In genomic region chr4:42655921-42656735, GRCh38 we compare ENCODE assay signal across 8 cellular contexts. TPM values are rescaled to one million over a fixed set of nuclear protein-coding genes. Genes with fewer than 3 reads are reported as not detected.
DNase-seq lines count a peak whose midpoint lies in the region; ATAC-seq, FAIRE-seq and TF ChIP-seq lines count a peak whose summit lies in the region.

No MANE protein-coding gene starts in this region.

- peak overlapping the region; percentile 95 for H3K4me2 ChIP-seq in HepG2 (ENCODE audit: low read depth, low read length)

- peak overlapping the region; percentile 49 for H3K27ac ChIP-seq in HepG2 (ENCODE audit: extremely low read length, insufficient read depth, low read length)

- BruUV-seq in HepG2 (replicated peaks; lab: Mats Ljungman, UMichigan), result no TSS peak

- H3K4me3 ChIP-seq in Jurkat, Clone E6-1 (ENCODE audit: low read length), result peak overlapping the region; percentile 76
- H3K4me3 ChIP-seq in WI38 (ENCODE audit: low read depth, low read length) (peak overlapping the region; percentile 68), HepG2 (replicated peaks in 1 of 3; ENCODE audit: insufficient read depth in 1 of 3, low read depth in 2 of 3, low read length in 3 of 3) (peak overlapping the region; percentile 71 to 83 (median 75))

- TF ChIP-seq CTCF in WI38 (IDR thresholded peaks at IDR 0.05; ENCODE audit: low read depth, low read length) (no peak), chondrocyte (IDR thresholded peaks at IDR 0.05) (no peak), HepG2 (CRISPR knock-in tag; IDR thresholded peaks at IDR 0.05) (no peak)

- no peaks in the 10 kb centered on the region for H4K20me1 ChIP-seq in HepG2 (ENCODE audit: insufficient read depth, low read length)

- H3K4me3 Mint-ChIP-seq in chondrocyte (ENCODE audit: unreplicated experiment), result peak overlapping the region; percentile 82

- no peak for TF ChIP-seq RAD21 in HepG2 (CRISPR knock-in tag; IDR thresholded peaks at IDR 0.05)

- ATAC-seq in GM21423 (IDR thresholded peaks at IDR 0.05; ENCODE audit: unreplicated experiment), result peak; percentile 19
- peak; percentile 59 for ATAC-seq in HepG2

- no peak overlapping the region for H3K27ac Mint-ChIP-seq in chondrocyte (ENCODE audit: unreplicated experiment)

- CTCF ChIA-PET in HepG2 (lab: Yijun Ruan, JAX; ENCODE audit: low intra/inter-chr PET ratio, low total read pairs), result no interaction called here

- DNase-seq in D341Med (ENCODE audit: low spot score), result peak; percentile 66
- no peak for DNase-seq in Jurkat, Clone E6-1 (ENCODE audit: low read depth, low spot score)
- peak; percentile 75 for DNase-seq in chondrocyte (ENCODE audit: low spot score)
- peak; percentile 1 for DNase-seq in HepG2 (ENCODE audit: low spot score)
- peak; percentile 29 to 30 for DNase-seq in stimulated activated CD4-positive, alpha-beta T cell treated with anti-CD3 and anti-CD28 coated beads, Interleukin-4, amount 100 ng/mL, for 48 hours (ENCODE audit: low read depth in 2 of 2)
- no peak for DNase-seq in DMS114 treated with DMSO at 0.1 percent for 48 hours (lab: John Stamatoyannopoulos, UW; ENCODE audit: unreplicated experiment)

- no peak for TF ChIP-seq EP300 in HepG2 (IDR thresholded peaks at IDR 0.05; ENCODE audit: low read depth in 2 of 2, low read length in 2 of 2)
- no peak for TF ChIP-seq EP300 in HepG2 (CRISPR knock-in tag; IDR thresholded peaks at IDR 0.05; ENCODE audit: borderline replicate concordance)

- under 1% methylated on average over 34 of the region's 45 CpGs for WGBS in HepG2 (ENCODE audit: low lambda C conversion rate)

- peaks cover 2% of the 10 kb centered on the region for H3K36me3 Mint-ChIP-seq in chondrocyte (ENCODE audit: low read depth)

- no peaks in the 10 kb centered on the region for H3K9me3 ChIP-seq in HepG2 (ENCODE audit: low read length)

- H3K9ac ChIP-seq in HepG2 (ENCODE audit: insufficient read depth, low read depth, low read length), result peak overlapping the region; percentile 63

- in situ Hi-C loops in HepG2 (cut with HindIII; ENCODE audit: extremely low pct_ligation_motif_present, low pct_unique_long_range_greater_than_20kb), result no loop called here

- peak overlapping the region; percentile 83 for H2AFZ ChIP-seq in HepG2 (ENCODE audit: low read length)

- H3K4me1 ChIP-seq in HepG2 (ENCODE audit: insufficient read depth, low read length), result peaks cover 34% of the 10 kb centered on the region

- FAIRE-seq in HepG2 (lab: Jason Lieb, UNC), result no peak

- H3K9me3 Mint-ChIP-seq in chondrocyte (ENCODE audit: low read depth), result no peaks in the 10 kb centered on the region

- H3K79me2 ChIP-seq in HepG2 (ENCODE audit: insufficient read depth, low read length), result no peaks in the 10 kb centered on the region

- peaks cover 18% of the 10 kb centered on the region for H3K4me1 Mint-ChIP-seq in chondrocyte (ENCODE audit: low read depth)

- H3K27me3 Mint-ChIP-seq in chondrocyte (ENCODE audit: low read depth), result peaks cover 21% of the 10 kb centered on the region

- POLR2A ChIA-PET in HepG2 (lab: Yijun Ruan, JAX), result interaction anchor here (1.4 kb wide), 1 partner anchor 46 kb away, joined by 4 read pairs; no protein-coding TSS in a partner anchor

- TF ChIP-seq POLR2A in HepG2 (IDR thresholded peaks at IDR 0.05; ENCODE audit: insufficient read depth in 1 of 2, low read depth in 2 of 2, low read length in 2 of 2), result no peak

- no peaks in the 10 kb centered on the region for H3K36me3 ChIP-seq in HepG2 (replicated peaks in 1 of 2; ENCODE audit: control insufficient read depth in 1 of 2, insufficient read depth in 2 of 2, low read length in 2 of 2)

- intact Hi-C loops in HepG2 (cut with micrococcal nuclease; ENCODE audit: unreplicated experiment), result loop anchor here (2.0 kb wide), 1 partner anchor 87 kb away; no protein-coding TSS in a partner anchor

- no peaks in the 10 kb centered on the region for H3K27me3 ChIP-seq in HepG2 (ENCODE audit: control insufficient read depth in 1 of 2, insufficient read depth in 2 of 2, low read length in 2 of 2)

TF ChIP-seq in HepG2, 621 proteins besides CTCF, POLR2A, EP300 and RAD21 (continues in another document):
- TF ChIP-seq GPN1 (CRISPR knock-in tag; IDR thresholded peaks at IDR 0.05; ENCODE audit: borderline replicate concordance) (no peak), HBP1 (CRISPR knock-in tag; IDR thresholded peaks at IDR 0.05; ENCODE audit: low read depth) (no peak), SMAD1 (CRISPR knock-in tag; IDR thresholded peaks at IDR 0.05; ENCODE audit: borderline replicate concordance, low read depth) (no peak), ZSCAN25 (CRISPR knock-in tag; IDR thresholded peaks at IDR 0.05) (no peak)
- TF ChIP-seq, protein P1, sequence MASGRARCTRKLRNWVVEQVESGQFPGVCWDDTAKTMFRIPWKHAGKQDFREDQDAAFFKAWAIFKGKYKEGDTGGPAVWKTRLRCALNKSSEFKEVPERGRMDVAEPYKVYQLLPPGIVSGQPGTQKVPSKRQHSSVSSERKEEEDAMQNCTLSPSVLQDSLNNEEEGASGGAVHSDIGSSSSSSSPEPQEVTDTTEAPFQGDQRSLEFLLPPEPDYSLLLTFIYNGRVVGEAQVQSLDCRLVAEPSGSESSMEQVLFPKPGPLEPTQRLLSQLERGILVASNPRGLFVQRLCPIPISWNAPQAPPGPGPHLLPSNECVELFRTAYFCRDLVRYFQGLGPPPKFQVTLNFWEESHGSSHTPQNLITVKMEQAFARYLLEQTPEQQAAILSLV (CRISPR knock-in tag; IDR thresholded peaks at IDR 0.05; ENCODE audit: borderline replicate concordance), result peak; percentile 1; the same call in 1 of the 2 replicates

RNA-seq across cellular contexts. Expression of gene ATP8A1, which starts 0.8 kb away (rescaled TPM):
- 8.8 TPM for polyA plus RNA-seq in Jurkat, Clone E6-1 (2012; ENCODE audit: insufficient read depth, insufficient read length)
- total RNA-seq in chondrocyte, result 0.25 to 0.97 TPM (median 0.26 TPM) in 3 replicates
- total RNA-seq in HepG2 (2016; rRNA removed; fragmentation: Illumina TruSeq; extraction: Trizol), result 4.8 and 6.2 TPM in 2 replicates
- total RNA-seq in HepG2 (2016; cell fraction: cytosol; rRNA removed; fragmentation: Illumina TruSeq; extraction: Trizol; ENCODE audit: low read depth), result 1.1 TPM in 2 replicates
- 2.5 and 5.3 TPM in 2 replicates for total RNA-seq in HepG2 (2016; cell fraction: insoluble cytoplasmic fraction; rRNA removed; fragmentation: Illumina TruSeq; extraction: Trizol)
- total RNA-seq in HepG2 (2016; cell fraction: membrane; rRNA removed; fragmentation: Illumina TruSeq; extraction: Trizol), result 1.4 and 1.5 TPM in 2 replicates
- total RNA-seq in HepG2 (2016; cell fraction: nucleus; rRNA removed; fragmentation: Illumina TruSeq; extraction: Trizol), result 21.5 and 21.6 TPM in 2 replicates
- polyA plus RNA-seq in HepG2 (2011; rRNA removed), result 1.7 and 2.2 TPM in 2 replicates
- polyA plus RNA-seq in HepG2 (2011; cell fraction: cytosol; rRNA removed), result 0.27 and 0.77 TPM in 2 replicates
- 4.0 and 8.0 TPM in 2 replicates for polyA plus RNA-seq in HepG2 (2011; cell fraction: nucleus; rRNA removed)
- 1.9 and 3.0 TPM in 2 replicates for polyA plus RNA-seq in HepG2 (2012)
- 0.10 and 0.37 TPM in 2 replicates for polyA plus RNA-seq in HepG2 (2016; cell fraction: cytosol; fragmentation: Illumina TruSeq; extraction: Trizol; ENCODE audit: low read depth)
- 1.2 and 2.5 TPM in 2 replicates for polyA plus RNA-seq in HepG2 (2016; cell fraction: insoluble cytoplasmic fraction; fragmentation: Illumina TruSeq; extraction: Trizol; ENCODE audit: low read depth)
- 0.23 and 0.33 TPM in 2 replicates for polyA plus RNA-seq in HepG2 (2016; cell fraction: membrane; fragmentation: Illumina TruSeq; extraction: Trizol; ENCODE audit: low read depth)
- polyA plus RNA-seq in HepG2 (2016; cell fraction: nucleus; fragmentation: Illumina TruSeq; extraction: Trizol; ENCODE audit: insufficient read depth, low read depth), result 12.3 and 13.7 TPM in 2 replicates
- 1.8 and 1.9 TPM in 2 replicates for polyA minus RNA-seq in HepG2 (2011; rRNA and poly(A)+ RNA removed; ENCODE audit: low replicate concordance)
- polyA minus RNA-seq in HepG2 (2011; cell fraction: cytosol; rRNA and poly(A)+ RNA removed), result 1.5 and 2.2 TPM in 2 replicates
- 32.2 and 38.3 TPM in 2 replicates for polyA minus RNA-seq in HepG2 (2011; cell fraction: nucleus; rRNA and poly(A)+ RNA removed)

Comparison
In these comparisons a context has a peak if more than half of its experiments do, and no peak if none do; other contexts are left out.
1. DNase-seq: peak in D341Med (single experiment), chondrocyte (single experiment), HepG2 (single experiment) and stimulated activated CD4-positive, alpha-beta T cell treated with anti-CD3 and anti-CD28 coated beads, Interleukin-4, amount 100 ng/mL, for 48 hours (2 of 2); none in Jurkat, Clone E6-1 (single experiment) and DMS114 treated with DMSO at 0.1 percent for 48 hours (single experiment).
2. Peak in every context shown above with its lines, with median percentiles within 50 percentile points of each other: H3K4me3 ChIP-seq.